In the genomic region with DNA sequence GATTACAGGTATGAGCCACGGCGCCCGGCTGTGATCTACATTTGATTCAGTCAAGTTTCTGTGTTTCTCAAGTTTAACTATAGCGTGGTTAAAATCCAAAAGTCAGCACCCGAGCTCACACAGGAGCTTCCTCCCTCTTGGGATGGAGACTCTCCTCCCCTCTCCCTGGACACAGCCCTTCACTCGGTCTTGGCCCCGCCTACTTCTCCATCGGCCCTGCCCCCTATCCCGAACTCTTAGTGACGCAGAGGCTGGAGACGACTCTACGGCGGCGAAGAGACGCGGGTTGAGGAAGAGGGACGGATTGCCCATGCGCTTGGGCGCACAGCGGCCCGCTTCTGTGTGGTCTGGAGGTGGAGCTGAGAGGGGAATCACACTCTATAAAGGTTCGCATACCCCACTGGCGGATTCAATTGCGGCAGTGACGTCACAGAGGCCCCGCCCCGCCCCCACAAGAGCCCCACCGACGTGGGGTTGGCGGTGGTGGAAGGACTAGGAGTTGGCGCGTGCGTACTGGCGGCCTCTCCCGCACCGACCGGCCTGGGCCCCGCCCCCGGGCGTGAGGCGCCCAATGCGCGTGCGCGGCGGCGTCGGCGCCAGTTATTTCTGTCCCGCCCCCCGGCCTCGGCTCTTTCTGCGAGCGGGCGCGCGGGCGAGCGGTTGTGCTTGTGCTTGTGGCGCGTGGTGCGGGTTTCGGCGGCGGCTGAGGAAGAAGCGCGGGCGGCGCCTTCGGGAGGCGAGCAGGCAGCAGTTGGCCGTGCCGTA, we compare ENCODE assay signal across 8 cellular contexts. TPM values are rescaled to one million over a fixed set of nuclear protein-coding genes. Genes with fewer than 3 reads are reported as not detected.
DNase-seq lines count a peak whose midpoint lies in the region; ATAC-seq and TF ChIP-seq lines count a peak whose summit lies in the region.

A gene (plus strand): TSS at position 239 of the 765 bp plus-strand sequence. CDS start 694 bp downstream, outside the sequence.

- peaks cover 17 to 18% of the 10 kb centered on the region in 2 experiments for H3K4me1 Mint-ChIP-seq in H9

- no CpG with 5 or more reads among the region's 73 CpGs for WGBS in H9 (ENCODE audit: extremely low coverage, insufficient read length, low lambda C conversion rate)
- WGBS in gastroesophageal sphincter (ENCODE audit: low coverage in 1 of 2), 2 donors = 0 to 7% methylated on average over 3 to 5 of the region's 73 CpGs
- 1% methylated on average over 62 to 73 of the region's 73 CpGs for WGBS in ovary, 3 donors
- WGBS in tibial nerve, 2 donors = 0% methylated on average over 21 to 28 of the region's 73 CpGs

- TF ChIP-seq EP300 in gastroesophageal sphincter (IDR thresholded peaks at IDR 0.05) (no peak), ovary (IDR thresholded peaks at IDR 0.05) (peak; percentile 74), tibial nerve (IDR thresholded peaks at IDR 0.05) (peak; percentile 87 to 95)

- no peak within 1 kb of the TSS for H2AFZ ChIP-seq in H9 (ENCODE audit: low read length)

- H2BK120ac ChIP-seq in H9 (ENCODE audit: low read depth, low read length, poor library complexity, severe bottlenecking) = no peak within 1 kb of the TSS

- DNase-seq in ELR (ENCODE audit: low read depth) (peak; percentile 97), H9 (peak; percentile 97), NB4 (ENCODE audit: low read depth) (peak; percentile 99), ovary (peak; percentile 99 to 100 (median 99)), tibial nerve (ENCODE audit: low spot score in 2 of 2) (peak; percentile 95 to 98)
- DNase-seq in activated T-helper 9 cell treated with anti-CD3 and anti-CD28 coated beads, Interleukin-2, amount 50 U/mL, for 16 hours (ENCODE audit: low read depth) = peak; percentile 100
- DNase-seq in effector CD8-positive, alpha-beta T cell (lab: John Stamatoyannopoulos, UW) = no peak

- H3K56ac ChIP-seq in H9 (ENCODE audit: insufficient read length, low read depth, low read length) = no peak within 1 kb of the TSS

- H3K79me1 ChIP-seq in H9 (ENCODE audit: insufficient read depth, low read depth, low read length, poor library complexity, severe bottlenecking) = peaks cover 14% of the 10 kb centered on the region

- H2BK20ac ChIP-seq in H9 (ENCODE audit: low read depth, low read length, poor library complexity, severe bottlenecking) = no peak within 1 kb of the TSS

- peaks cover 26% of the 10 kb centered on the region for H3K79me2 ChIP-seq in H9 (ENCODE audit: insufficient read depth, low read length)

- peak within 1 kb of the TSS; percentile 98 to 100 for H3K4me3 Mint-ChIP-seq in H9

- H3K4me3 ChIP-seq in NB4 (ENCODE audit: low read depth, low read length) (peak within 1 kb of the TSS; percentile 93), gastroesophageal sphincter (peak within 1 kb of the TSS; percentile 76 to 86), ovary (peak within 1 kb of the TSS; percentile 79), tibial nerve (peak within 1 kb of the TSS; percentile 73 to 99 (median 90))

- H3K27ac Mint-ChIP-seq in H9 = peak within 1 kb of the TSS; percentile 99 to 100 (median 100)

- H3K27me3 Mint-ChIP-seq in H9 (ENCODE audit: low read depth) = peaks cover 35% of the 10 kb centered on the region

- peak within 1 kb of the TSS; percentile 75 for H3K27ac ChIP-seq in H9 (ENCODE audit: insufficient read length, low read depth, low read length)
- H3K27ac ChIP-seq in gastroesophageal sphincter = peak within 1 kb of the TSS; percentile 86 to 97 (median 94)
- H3K27ac ChIP-seq in ovary = peak within 1 kb of the TSS; percentile 87 to 91
- peak within 1 kb of the TSS; percentile 94 to 97 (median 96) for H3K27ac ChIP-seq in tibial nerve

- no peak within 1 kb of the TSS for H4K91ac ChIP-seq in H9 (ENCODE audit: insufficient read length, low read depth, low read length)

- no peak within 1 kb of the TSS for H3K23ac ChIP-seq in H9 (ENCODE audit: insufficient read length, low read depth, low read length)

- H3K9ac ChIP-seq in H9 (ENCODE audit: extremely low read depth, insufficient read length, low read length) = peak within 1 kb of the TSS; percentile 91

- no peak within 1 kb of the TSS for H2BK12ac ChIP-seq in H9 (ENCODE audit: insufficient read length, low read depth, low read length)

- H2BK5ac ChIP-seq in H9 (ENCODE audit: insufficient read length, low read length) = no peak within 1 kb of the TSS

- no peak within 1 kb of the TSS for H4K5ac ChIP-seq in H9 (ENCODE audit: insufficient read length, low read depth, low read length)

- peak; percentile 97 for ATAC-seq in gastroesophageal sphincter

- peaks cover 4% of the 10 kb centered on the region; the same call in 1 of the 2 replicates for H3K4me1 ChIP-seq in H9 (ENCODE audit: insufficient read depth, low read length)
- peaks cover 5 to 49% (median 22%) of the 10 kb centered on the region in 3 donors for H3K4me1 ChIP-seq in gastroesophageal sphincter
- H3K4me1 ChIP-seq in ovary (ENCODE audit: insufficient read depth) = peaks cover 10% of the 10 kb centered on the region
- H3K4me1 ChIP-seq in tibial nerve = peaks cover 0 to 34% (median 23%) of the 10 kb centered on the region in 4 donors

- intact Hi-C loops in ovary (cut with DNase I) = no loop called here

- peak within 1 kb of the TSS; percentile 99 for H3K4me2 ChIP-seq in H9 (ENCODE audit: insufficient read depth, insufficient read length, low read length)

- no peak within 1 kb of the TSS for H3T11ph ChIP-seq in H9 (ENCODE audit: low read length)

- no peak within 1 kb of the TSS for H2AK5ac ChIP-seq in H9 (ENCODE audit: insufficient read length, low read length)

- H3K9me3 Mint-ChIP-seq in H9 = no peaks in the 10 kb centered on the region; a peak in 1 of 5 replicates

- TF ChIP-seq POLR2A in NB4 (IDR thresholded peaks at IDR 0.05; ENCODE audit: extremely low read depth, insufficient read length) = peak; percentile 99
- peak; percentile 99 for TF ChIP-seq POLR2A in gastroesophageal sphincter (IDR thresholded peaks at IDR 0.05)
- TF ChIP-seq POLR2A in ovary (IDR thresholded peaks at IDR 0.05) = peak; percentile 97
- peak; percentile 93 to 99 for TF ChIP-seq POLR2A in tibial nerve (IDR thresholded peaks at IDR 0.05)

- peaks cover 4% of the 10 kb centered on the region; the same call in 1 of the 2 replicates for H3K27me3 ChIP-seq in H9 (ENCODE audit: insufficient read depth, low read length)
- peaks cover 16% of the 10 kb centered on the region for H3K27me3 ChIP-seq in gastroesophageal sphincter
- no peaks in the 10 kb centered on the region for H3K27me3 ChIP-seq in ovary
- H3K27me3 ChIP-seq in tibial nerve = peaks cover 0 to 11% of the 10 kb centered on the region in 2 donors

- H3K4ac ChIP-seq in H9 (ENCODE audit: low read depth, low read length) = no peak within 1 kb of the TSS

- H3K18ac ChIP-seq in H9 (ENCODE audit: insufficient read length, low read depth, low read length) = peak within 1 kb of the TSS; percentile 89

- H3K36me3 Mint-ChIP-seq in H9 (ENCODE audit: insufficient read depth in 1 of 3, low read depth in 3 of 3) = peaks cover 38 to 42% (median 41%) of the 10 kb centered on the region in 3 experiments

- H3K14ac ChIP-seq in H9 (ENCODE audit: insufficient read depth, low read length) = peak within 1 kb of the TSS; percentile 98

- H3K36me3 ChIP-seq in gastroesophageal sphincter (peaks cover 7 to 36% of the 10 kb centered on the region in 2 donors), ovary (no peaks in the 10 kb centered on the region), tibial nerve (peaks cover 0 to 25% (median 15%) of the 10 kb centered on the region in 3 donors)

- H3K23me2 ChIP-seq in H9 (ENCODE audit: insufficient read length, low read depth, low read length, poor library complexity, severe bottlenecking) = peaks cover 11% of the 10 kb centered on the region

- peaks cover 7% of the 10 kb centered on the region for H4K20me1 ChIP-seq in H9 (ENCODE audit: control insufficient read depth, insufficient read depth, insufficient read length)

- H2BK15ac ChIP-seq in H9 (ENCODE audit: low read depth, low read length) = no peak within 1 kb of the TSS

- H3K9me3 ChIP-seq in H9 (ENCODE audit: control insufficient read depth, low read depth, low read length) (no peaks in the 10 kb centered on the region), gastroesophageal sphincter (no peaks in the 10 kb centered on the region), ovary (no peaks in the 10 kb centered on the region), tibial nerve (no peaks in the 10 kb centered on the region)

- H4K8ac ChIP-seq in H9 (replicated peaks; ENCODE audit: insufficient read length, low read depth, low read length) = no peak within 1 kb of the TSS

- TF ChIP-seq CTCF in H9 (conservative IDR thresholded peaks at IDR 0.05) (no peak), NB4 (IDR thresholded peaks at IDR 0.05; ENCODE audit: low read depth, low read length) (no peak), gastroesophageal sphincter (IDR thresholded peaks at IDR 0.05) (peak in 2 of 4 experiments; percentile 5 to 26), ovary (IDR thresholded peaks at IDR 0.05) (peak in 1 of 3 donors; percentile 51), tibial nerve (IDR thresholded peaks at IDR 0.05) (peak in 2 of 5 experiments; percentile 49 to 62)

RNA-seq across cellular contexts. Expression of the gene that starts here (rescaled TPM):
- 1,058 and 1,084 TPM in 2 replicates for total RNA-seq in H9 (2021)
- 100 to 1,000 TPM; 171 to 274 (median 196) TPM for total RNA-seq in gastroesophageal sphincter
- 100 to 1,000 TPM; 193 to 505 (median 348) TPM for total RNA-seq in ovary
- 100 to 1,000 TPM; 270 to 294 TPM for polyA plus RNA-seq in ovary
- 100 to 1,000 TPM; 136 to 299 (median 159) TPM for total RNA-seq in tibial nerve
